8 cellular contexts compared by ENCODE assay signal in the genomic region with DNA sequence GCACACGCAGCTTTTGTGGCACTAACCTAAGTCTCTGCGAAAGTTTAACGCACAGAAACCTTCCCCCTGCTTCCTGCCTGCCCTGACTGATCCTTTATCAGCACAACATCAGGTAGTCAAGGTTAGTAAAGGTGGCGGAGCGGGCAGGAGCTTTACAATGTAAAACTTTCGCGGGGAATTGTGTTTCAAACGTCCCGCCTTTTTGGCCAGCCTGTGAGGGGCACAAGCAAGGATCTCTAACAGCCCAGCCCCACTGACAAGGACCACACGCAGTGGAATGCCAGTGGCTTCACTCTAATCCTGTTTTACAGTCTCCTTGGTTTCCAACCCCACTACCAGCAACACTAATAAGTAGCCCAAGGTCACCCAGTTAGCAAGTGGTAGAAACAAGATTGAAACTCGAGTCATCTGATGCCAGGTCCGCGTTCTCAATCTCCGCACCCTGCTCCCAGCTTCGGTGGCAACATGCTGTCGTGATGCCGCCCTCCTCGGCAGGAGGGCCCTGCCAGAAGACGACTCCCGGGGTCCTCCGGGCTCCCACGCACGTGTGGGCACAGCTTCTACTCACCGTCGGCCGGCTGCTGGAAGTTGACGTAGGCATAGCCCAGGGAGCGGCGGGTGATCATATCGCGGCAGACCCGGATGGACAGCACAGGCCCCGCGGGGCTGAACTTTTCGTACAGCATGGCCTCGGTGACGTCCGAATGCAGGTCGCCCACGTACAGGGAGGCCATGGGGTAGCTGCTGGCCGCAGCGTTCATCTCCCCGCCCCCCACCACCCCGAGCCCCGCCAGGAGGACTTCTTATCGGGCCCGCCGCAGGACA. TPM values are rescaled to one million over a fixed set of nuclear protein-coding genes. Genes with fewer than 3 reads are reported as not detected.
DNase-seq lines count a peak whose midpoint lies in the region; ATAC-seq and TF ChIP-seq lines count a peak whose summit lies in the region.

No MANE protein-coding gene starts in this region.

- peaks cover 38% of the 10 kb centered on the region in 2 donors for H3K36me3 Mint-ChIP-seq in CD14-positive monocyte
- H3K36me3 Mint-ChIP-seq in HFFc6 (ENCODE audit: low read depth): peaks cover 44% of the 10 kb centered on the region

- H3K27me3 Mint-ChIP-seq in CD14-positive monocyte (ENCODE audit: low read depth in 3 of 3): peaks cover 3 to 4% (median 3%) of the 10 kb centered on the region in 3 donors
- peaks cover 14% of the 10 kb centered on the region for H3K27me3 Mint-ChIP-seq in HFFc6 (ENCODE audit: insufficient read depth)

- H3K4me1 Mint-ChIP-seq in CD14-positive monocyte (peaks cover 27% of the 10 kb centered on the region), HFFc6 (ENCODE audit: low read depth) (peaks cover 38% of the 10 kb centered on the region)

- H3K4me3 Mint-ChIP-seq in CD14-positive monocyte: peak overlapping the region; percentile 92 to 93
- H3K4me3 Mint-ChIP-seq in HFFc6: peak overlapping the region; percentile 91

- H3K9me3 Mint-ChIP-seq in CD14-positive monocyte (peaks cover 0 to 5% (median 0%) of the 10 kb centered on the region in 7 donors), HFFc6 (no peaks in the 10 kb centered on the region)

- intact Hi-C loops in CD14-positive monocyte (cut with micrococcal nuclease) (loop anchor here in 1 of 2 donors (5.0 to 10.0 kb wide), 2 partner anchors 33 to 91 kb away; no protein-coding TSS in a partner anchor), transverse colon (cut with DNase I; ENCODE audit: low total_unique reads) (no loop called here)

- no peak overlapping the region for H2AFZ ChIP-seq in neuron (ENCODE audit: low read depth, low read length)

- H3K27ac Mint-ChIP-seq in CD14-positive monocyte (peak overlapping the region; percentile 80 to 92 (median 88)), HFFc6 (peak overlapping the region; percentile 90)

- H3K27me3 ChIP-seq in gastroesophageal sphincter (no peaks in the 10 kb centered on the region), neuron (ENCODE audit: insufficient read depth, low read length) (no peaks in the 10 kb centered on the region), transverse colon (no peaks in the 10 kb centered on the region)

- TF ChIP-seq POLR2A in gastroesophageal sphincter (IDR thresholded peaks at IDR 0.05): no peak
- TF ChIP-seq POLR2A in transverse colon (IDR thresholded peaks at IDR 0.05): no peak

- H3K4me3 ChIP-seq in gastroesophageal sphincter (peak overlapping the region; percentile 51 to 84), neuron (ENCODE audit: low read length) (peak overlapping the region; percentile 68), transverse colon (peak overlapping the region; percentile 72 to 97 (median 88))

- H3K27ac ChIP-seq in gastroesophageal sphincter (peak overlapping the region; percentile 48 to 89 (median 88)), transverse colon (peak overlapping the region; percentile 83 to 97 (median 90))

- ATAC-seq in gastroesophageal sphincter (peak; percentile 56), GM21367 (IDR thresholded peaks at IDR 0.05; ENCODE audit: unreplicated experiment) (no peak)

- DNase-seq in CD14-positive monocyte (ENCODE audit: low spot score) (peak; percentile 69), HFFc6 (peak; percentile 51), RKO (ENCODE audit: low spot score) (peak; percentile 70), activated gamma-delta T cell treated with Interleukin-2 at 50 U/mL for 16 hours (peak; percentile 32), transverse colon (peak; percentile 58)

- in situ Hi-C loops in transverse colon (cut with MboI; ENCODE audit: low pct_ligation_motif_present in 1 of 4, low pct_unique_long_range_greater_than_20kb in 1 of 4, low sequenced_read_pairs in 3 of 4): no loop called here

- TF ChIP-seq CTCF in CD14-positive monocyte (IDR thresholded peaks at IDR 0.05): no peak
- no peak for TF ChIP-seq CTCF in HFFc6 (IDR thresholded peaks at IDR 0.05)
- no peak for TF ChIP-seq CTCF in gastroesophageal sphincter (IDR thresholded peaks at IDR 0.05)
- no peak for TF ChIP-seq CTCF in transverse colon (IDR thresholded peaks at IDR 0.05)

- TF ChIP-seq EP300 in gastroesophageal sphincter (IDR thresholded peaks at IDR 0.05): no peak
- TF ChIP-seq EP300 in transverse colon (IDR thresholded peaks at IDR 0.05; ENCODE audit: low read depth): no peak

- WGBS in gastroesophageal sphincter (ENCODE audit: low coverage in 1 of 2), 2 donors: 4 to 5% methylated on average over 6 to 7 of the region's 48 CpGs
- WGBS in transverse colon (ENCODE audit: low coverage in 1 of 2), 2 donors: 2 to 20% methylated on average over 1 to 34 of the region's 48 CpGs

- H3K9me3 ChIP-seq in gastroesophageal sphincter (no peaks in the 10 kb centered on the region), neuron (ENCODE audit: low read length) (no peaks in the 10 kb centered on the region), transverse colon (no peaks in the 10 kb centered on the region)

- H3K4me1 ChIP-seq in gastroesophageal sphincter: peaks cover 5 to 42% (median 22%) of the 10 kb centered on the region in 3 donors
- peaks cover 28% of the 10 kb centered on the region for H3K4me1 ChIP-seq in neuron (ENCODE audit: insufficient read depth, low read length)
- H3K4me1 ChIP-seq in transverse colon: peaks cover 23 to 32% (median 28%) of the 10 kb centered on the region in 4 donors

- peaks cover 0 to 24% of the 10 kb centered on the region in 2 donors for H3K36me3 ChIP-seq in gastroesophageal sphincter
- H3K36me3 ChIP-seq in neuron (ENCODE audit: insufficient read depth, low read length): peaks cover 46% of the 10 kb centered on the region
- H3K36me3 ChIP-seq in transverse colon: peaks cover 0 to 19% (median 8%) of the 10 kb centered on the region in 4 donors

RNA-seq across cellular contexts. Expression of a gene that starts 1.2 kb away (rescaled TPM):
- polyA plus RNA-seq in CD14-positive monocyte: 10 to 100 TPM; 11.5 to 15.5 TPM
- 100 to 1,000 TPM; 322 to 352 (median 347) TPM for total RNA-seq in HFFc6 (2021; fragmentation: NEBNext Ultra II Directional; extraction: Animal tissue kit (Norgen Biotek cat#: 25700))
- 100 to 1,000 TPM; 101 to 160 (median 123) TPM for total RNA-seq in gastroesophageal sphincter
- 100 to 1,000 TPM in 3 of 4 donors, 10 to 100 TPM in 1; 79.1 to 193 (median 142) TPM for total RNA-seq in transverse colon
